Comparison of ENCODE assay signal across 21 cellular contexts in genomic region chr3:130801473-130801872, GRCh38. TPM values are rescaled to one million over a fixed set of nuclear protein-coding genes. Genes with fewer than 3 reads are reported as not detected.
DNase-seq lines count a peak whose midpoint lies in the region; ATAC-seq, FAIRE-seq and TF ChIP-seq lines count a peak whose summit lies in the region.
"Had no signal": no experiment of that assay in that cellular context is flagged by ENCODE, and none has a peak within 500 bp of the region (broad histone marks: within the 10 kb centered on the region; RNA-seq: fewer than 3 reads in every experiment).

No MANE protein-coding gene starts in this region.

- H3K27me3 ChIP-seq in pancreas = no peaks in the 10 kb centered on the region

- H3K4me1 ChIP-seq in pancreas = no peaks in the 10 kb centered on the region
- H3K4me1 ChIP-seq: Caco-2 had no signal

- no peak for TF ChIP-seq CTCF in pancreas (IDR thresholded peaks at IDR 0.05)

- no peaks in the 10 kb centered on the region for H3K9me3 ChIP-seq in pancreas
- H3K9me3 ChIP-seq: Caco-2 had no signal

- H3K36me3 ChIP-seq in pancreas = no peaks in the 10 kb centered on the region

- DNase-seq in RCC 7860 (ENCODE audit: low spot score) = no peak
- DNase-seq in frontal cortex (ENCODE audit: low spot score in 2 of 2) = no peak
- no peak for DNase-seq in pancreas
- DNase-seq in cerebellum (ENCODE audit: low spot score) = no peak
- no peak for DNase-seq in activated CD4-positive, alpha-beta T cell treated with anti-CD3 and anti-CD28 coated beads, Interleukin-2, amount 50 U/mL, for 48 hours
- DNase-seq in DMS53 treated with DMSO at 0.1 percent for 48 hours (lab: John Stamatoyannopoulos, UW; ENCODE audit: unreplicated experiment) = no peak
- DNase-seq: 8988T; C1 segment of cervical spinal cord; Caco-2; CD4-positive, CD25-positive, alpha-beta regulatory T cell; CD8-positive, alpha-beta T cell; DMS153; DMS79; EL; GF-D8; H9 had no signal

- no peak overlapping the region for H3K27ac ChIP-seq in pancreas

- H3K4me3 ChIP-seq in pancreas = no peak overlapping the region
- H3K4me3 ChIP-seq: GM23338 had no signal

- WGBS in pancreas, 2 donors = 70 to 87% methylated on average over 3 of the region's 3 CpGs

- intact Hi-C loops in pancreas (cut with DNase I) = no loop called here

- ATAC-seq in pancreas = no peak
- ATAC-seq: CD8-positive, alpha-beta T cell; GM23338; HCT116 had no signal

- FAIRE-seq in A204.1 (lab: Jason Lieb, UNC) (peak; percentile 40), RCC 7860 (lab: Jason Lieb, UNC) (peak; percentile 42), frontal cortex (lab: Jason Lieb, UNC) (peak; percentile 74), pancreas (lab: Jason Lieb, UNC) (peak; percentile 29)
- FAIRE-seq: GM12891, GM18507 had no signal

RNA-seq across cellular contexts. Expression of gene PIK3R4, which starts 54.8 kb away (rescaled TPM):
- 51.0 TPM for total RNA-seq in frontal cortex
- 10 to 100 TPM in 4 of 6 donors, 1 to 10 TPM in 2; 6.7 to 14.0 (median 10.6) TPM for total RNA-seq in pancreas
- 10 to 100 TPM; 15.6 to 16.6 TPM for polyA plus RNA-seq in pancreas
- 30.8 TPM for total RNA-seq in cerebellum
